13 cellular contexts compared by ENCODE assay signal in genomic region chr17:17815436-17816200, GRCh38. TPM values are rescaled to one million over a fixed set of nuclear protein-coding genes. Genes with fewer than 3 reads are reported as not detected.
DNase-seq lines count a peak whose midpoint lies in the region; ATAC-seq and TF ChIP-seq lines count a peak whose summit lies in the region.
"Had no signal": no experiment of that assay in that cellular context is flagged by ENCODE, and none has a peak within 500 bp of the region (broad histone marks: within the 10 kb centered on the region; RNA-seq: fewer than 3 reads in every experiment).

No MANE protein-coding gene starts in this region.

- peaks cover 3 to 91% (median 43%) of the 10 kb centered on the region in 4 donors for H3K4me1 ChIP-seq in tibial nerve

- WGBS in tibial nerve, 2 donors, result 66 to 70% methylated on average over 11 to 12 of the region's 17 CpGs

- TF ChIP-seq CTCF in brain (conservative IDR thresholded peaks at IDR 0.05) (no peak), mesothelial cell of epicardium (IDR thresholded peaks at IDR 0.05; ENCODE audit: unreplicated experiment) (no peak), tibial nerve (IDR thresholded peaks at IDR 0.05) (no peak)

- no peak for DNase-seq in activated naive CD8-positive, alpha-beta T cell treated with anti-CD3 and anti-CD28 coated beads, Interleukin-2, amount 50 U/mL, for 24 hours
- DNase-seq in mesothelial cell of epicardium (ENCODE audit: low spot score in 2 of 2, unreplicated experiment in 2 of 2) (no peak), tibial nerve (ENCODE audit: low spot score in 2 of 2) (no peak), dedifferentiated amniotic fluid mesenchymal stem cell (ENCODE audit: extremely low spot score) (no peak)
- DNase-seq in stimulated activated CD4-positive, alpha-beta T cell treated with anti-CD3 and anti-CD28 coated beads, Interleukin-15, amount 100 ng/mL, for 24 hours, result no peak
- DNase-seq: activated B cell treated with CpG ODN at 0.5 μM for 24 hours; activated effector memory CD4-positive, alpha-beta T cell treated with Interleukin-2 at 50 U/mL for 16 hours; naive B cell; NCI-H226; SHP77 had no signal

- no peak for ATAC-seq in activated naive CD8-positive, alpha-beta T cell treated with anti-CD3 and anti-CD28 coated beads, Interleukin-2, amount 50 U/mL, for 24 hours
- no peak for ATAC-seq in GM19324 (IDR thresholded peaks at IDR 0.05; ENCODE audit: low FRiP score, unreplicated experiment)

- H3K4me3 ChIP-seq in tibial nerve, result no peak overlapping the region

- H3K36me3 Mint-ChIP-seq in activated naive CD8-positive, alpha-beta T cell, result peaks cover 2% of the 10 kb centered on the region
- peaks cover 20% of the 10 kb centered on the region for H3K36me3 Mint-ChIP-seq in activated naive CD8-positive, alpha-beta T cell treated with anti-CD3 and anti-CD28 coated beads, Interleukin-2, amount 50 U/mL, for 24 hours (ENCODE audit: low read depth)
- H3K36me3 Mint-ChIP-seq in brain (peaks cover 6% of the 10 kb centered on the region), mesothelial cell of epicardium (peaks cover 14% of the 10 kb centered on the region)

- H3K27ac Mint-ChIP-seq in activated naive CD8-positive, alpha-beta T cell, result peak overlapping the region; percentile 17
- no peak overlapping the region for H3K27ac Mint-ChIP-seq in activated naive CD8-positive, alpha-beta T cell treated with anti-CD3 and anti-CD28 coated beads, Interleukin-2, amount 50 U/mL, for 24 hours
- peak overlapping the region; percentile 59 to 98 (median 95) for H3K27ac Mint-ChIP-seq in brain
- H3K27ac Mint-ChIP-seq in mesothelial cell of epicardium, result peak overlapping the region; percentile 73
- H3K27ac Mint-ChIP-seq: activated B cell treated with CpG ODN at 0.5 μM for 24 hours had no signal

- no peaks in the 10 kb centered on the region for H3K9me3 ChIP-seq in tibial nerve

- H3K36me3 ChIP-seq in tibial nerve, result peaks cover 3 to 83% (median 26%) of the 10 kb centered on the region in 3 donors

- no peaks in the 10 kb centered on the region for H3K9me3 Mint-ChIP-seq in activated naive CD8-positive, alpha-beta T cell (ENCODE audit: low read depth)
- H3K9me3 Mint-ChIP-seq in activated naive CD8-positive, alpha-beta T cell treated with anti-CD3 and anti-CD28 coated beads, Interleukin-2, amount 50 U/mL, for 24 hours, result no peaks in the 10 kb centered on the region
- no peaks in the 10 kb centered on the region for H3K9me3 Mint-ChIP-seq in brain
- H3K9me3 Mint-ChIP-seq in mesothelial cell of epicardium, result no peaks in the 10 kb centered on the region
- H3K9me3 Mint-ChIP-seq: activated B cell treated with CpG ODN at 0.5 μM for 24 hours, naive B cell had no signal

- no peak for TF ChIP-seq EP300 in tibial nerve (IDR thresholded peaks at IDR 0.05)

- H3K27me3 Mint-ChIP-seq in activated naive CD8-positive, alpha-beta T cell, result no peaks in the 10 kb centered on the region
- no peaks in the 10 kb centered on the region for H3K27me3 Mint-ChIP-seq in activated naive CD8-positive, alpha-beta T cell treated with anti-CD3 and anti-CD28 coated beads, Interleukin-2, amount 50 U/mL, for 24 hours
- H3K27me3 Mint-ChIP-seq in brain, result no peaks in the 10 kb centered on the region
- no peaks in the 10 kb centered on the region for H3K27me3 Mint-ChIP-seq in mesothelial cell of epicardium (ENCODE audit: low read depth)
- H3K27me3 Mint-ChIP-seq: activated B cell treated with CpG ODN at 0.5 μM for 24 hours, naive B cell had no signal

- peaks cover 30% of the 10 kb centered on the region for H3K4me1 Mint-ChIP-seq in activated naive CD8-positive, alpha-beta T cell (ENCODE audit: low read depth)
- peaks cover 32% of the 10 kb centered on the region for H3K4me1 Mint-ChIP-seq in activated naive CD8-positive, alpha-beta T cell treated with anti-CD3 and anti-CD28 coated beads, Interleukin-2, amount 50 U/mL, for 24 hours
- H3K4me1 Mint-ChIP-seq in brain, result peaks cover 60% of the 10 kb centered on the region
- peaks cover 24% of the 10 kb centered on the region for H3K4me1 Mint-ChIP-seq in mesothelial cell of epicardium

- H3K27me3 ChIP-seq in tibial nerve, result no peaks in the 10 kb centered on the region

- no peak overlapping the region for H3K4me3 Mint-ChIP-seq in activated naive CD8-positive, alpha-beta T cell
- no peak overlapping the region for H3K4me3 Mint-ChIP-seq in activated naive CD8-positive, alpha-beta T cell treated with anti-CD3 and anti-CD28 coated beads, Interleukin-2, amount 50 U/mL, for 24 hours
- H3K4me3 Mint-ChIP-seq in brain (no peak overlapping the region), mesothelial cell of epicardium (no peak overlapping the region)
- H3K4me3 Mint-ChIP-seq: activated B cell treated with CpG ODN at 0.5 μM for 24 hours, naive B cell had no signal

- H3K27ac ChIP-seq in tibial nerve, result peak overlapping the region in 3 of 4 donors; percentile 29 to 85 (median 62)

- TF ChIP-seq POLR2A in tibial nerve (IDR thresholded peaks at IDR 0.05), result no peak

RNA-seq across cellular contexts. Expression of gene SREBF1, which starts 21.2 kb away (rescaled TPM):
- 39.4 TPM for polyA plus RNA-seq in brain (ENCODE audit: insufficient read depth, low read depth, low replicate concordance)
- total RNA-seq in mesothelial cell of epicardium (179 to 187 TPM (median 181 TPM) in 3 replicates), tibial nerve (100 to 1,000 TPM; 115 to 253 (median 191) TPM)
